ENCODE assay signal across 8 cellular contexts in the genomic region with DNA sequence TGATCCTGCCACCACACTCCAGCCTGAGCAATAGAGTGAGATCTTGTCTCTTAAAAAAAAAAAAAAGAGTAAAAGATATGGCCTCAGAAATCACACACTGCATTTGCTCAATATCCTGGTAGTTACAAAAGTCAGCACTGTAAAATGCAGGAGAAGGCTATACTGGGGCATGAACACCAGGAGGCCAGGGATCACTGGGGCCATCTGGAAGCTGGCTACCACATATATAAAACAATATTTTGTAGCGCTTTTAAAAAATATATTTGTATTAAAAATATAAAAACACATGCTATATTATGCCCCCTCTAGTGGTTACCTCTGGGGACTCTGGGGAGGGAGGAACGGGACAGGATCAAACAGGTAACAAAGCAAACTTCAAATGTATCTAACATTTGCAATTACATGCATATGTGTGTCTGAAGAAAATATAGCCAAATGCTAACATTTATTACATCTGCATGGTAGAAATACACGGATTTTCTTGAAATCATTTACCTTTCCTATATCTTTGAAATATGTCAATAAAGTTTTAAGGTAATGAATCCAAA. TPM values are rescaled to one million over a fixed set of nuclear protein-coding genes. Genes with fewer than 3 reads are reported as not detected.
DNase-seq lines count a peak whose midpoint lies in the region; ATAC-seq and TF ChIP-seq lines count a peak whose summit lies in the region.
"Had no signal": no experiment of that assay in that cellular context is flagged by ENCODE, and none has a peak within 500 bp of the region (broad histone marks: within the 10 kb centered on the region; RNA-seq: fewer than 3 reads in every experiment).

No MANE protein-coding gene starts in this region.

- no peaks in the 10 kb centered on the region for H3K9me3 Mint-ChIP-seq in mesothelial cell of epicardium
- H3K9me3 Mint-ChIP-seq: T-cell had no signal

- no peak overlapping the region for H3K27ac ChIP-seq in MM.1S (ENCODE audit: low read length)
- H3K27ac ChIP-seq in ascending aorta: no peak overlapping the region

- CTCF ChIA-PET in GM10248 (lab: Yijun Ruan, JAX): interaction anchor here (0.7 to 1.3 kb wide), 6 partner anchors 13 to 669 kb away, joined by 3 read pairs; no protein-coding TSS in a partner anchor

- POLR2A ChIA-PET in GM10248 (lab: Yijun Ruan, JAX): no interaction called here

- no peaks in the 10 kb centered on the region; the same call in 1 of the 2 replicates for H4K20me1 ChIP-seq in MM.1S (ENCODE audit: insufficient read depth, low read length)

- peaks cover 45% of the 10 kb centered on the region for H3K79me2 ChIP-seq in MM.1S (ENCODE audit: low read length)

- no peak overlapping the region for H3K4me3 Mint-ChIP-seq in mesothelial cell of epicardium
- H3K4me3 Mint-ChIP-seq: T-cell had no signal

- H3K27me3 ChIP-seq in MM.1S (replicated peaks; ENCODE audit: insufficient read depth, low read length): no peaks in the 10 kb centered on the region
- H3K27me3 ChIP-seq in ascending aorta: no peaks in the 10 kb centered on the region

- H3K4me1 ChIP-seq in MM.1S (ENCODE audit: low read length): 0 out of 2 replicates have a peak, but pooled peaks cover 4% of the 10 kb centered on the region
- H3K4me1 ChIP-seq in ascending aorta: peaks cover 0 to 5% of the 10 kb centered on the region in 2 donors

- H3K36me3 Mint-ChIP-seq in mesothelial cell of epicardium: peaks cover 11% of the 10 kb centered on the region

- H2AFZ ChIP-seq in MM.1S (ENCODE audit: low read length): no peak overlapping the region

- TF ChIP-seq CTCF in GM10248 (IDR thresholded peaks at IDR 0.05; ENCODE audit: control extremely low read depth, extremely low read depth, low read depth, missing control alignments) (peak; percentile 43), MM.1S (IDR thresholded peaks at IDR 0.05; ENCODE audit: low read length) (peak; percentile 20), ascending aorta (IDR thresholded peaks at IDR 0.05) (peak in 2 of 3 experiments; percentile 31 to 41), mesothelial cell of epicardium (IDR thresholded peaks at IDR 0.05; ENCODE audit: unreplicated experiment) (peak; percentile 64)

- intact Hi-C loops in ascending aorta (cut with DNase I): no loop called here

- H3K27me3 Mint-ChIP-seq in mesothelial cell of epicardium (ENCODE audit: low read depth): no peaks in the 10 kb centered on the region
- H3K27me3 Mint-ChIP-seq: T-cell had no signal

- H3K4me1 Mint-ChIP-seq in mesothelial cell of epicardium: peaks cover 23% of the 10 kb centered on the region

- H3K9me2 ChIP-seq in MM.1S (replicated peaks; ENCODE audit: insufficient read depth, low read length): no peaks in the 10 kb centered on the region

- H3K4me3 ChIP-seq in MM.1S (ENCODE audit: low read length): no peak overlapping the region
- H3K4me3 ChIP-seq in ascending aorta: no peak overlapping the region

- no peak for ATAC-seq in activated CD4-positive, CD25-positive, alpha-beta regulatory T cell treated with anti-CD3 and anti-CD28 coated beads, Interleukin-2, amount 50 U/mL, for 24 hours
- ATAC-seq: T-cell had no signal

- no peaks in the 10 kb centered on the region; the same call in 1 of the 2 replicates for H3K36me3 ChIP-seq in MM.1S (replicated peaks; ENCODE audit: insufficient read depth, low read length)
- no peaks in the 10 kb centered on the region for H3K36me3 ChIP-seq in ascending aorta

- peak overlapping the region; percentile 32 for H3K27ac Mint-ChIP-seq in mesothelial cell of epicardium
- H3K27ac Mint-ChIP-seq: T-cell had no signal

- no peak overlapping the region for H3K4me2 ChIP-seq in MM.1S (ENCODE audit: low read depth, low read length)

- H3F3A ChIP-seq in MM.1S (ENCODE audit: insufficient read depth, low read length): peaks cover 22% of the 10 kb centered on the region

- DNase-seq in GM10248 (ENCODE audit: extremely low spot score) (peak; percentile 15), MM.1S (no peak), ascending aorta (ENCODE audit: low spot score in 2 of 2) (no peak), mesothelial cell of epicardium (ENCODE audit: low spot score in 2 of 2, unreplicated experiment in 2 of 2) (no peak), activated T-cell treated with anti-CD3 and anti-CD28 coated beads for 4 hours (no peak), GOT3 (lab: John Stamatoyannopoulos, UW) (no peak)

- no peak overlapping the region for H3K9ac ChIP-seq in MM.1S (ENCODE audit: low read length)

- H3K9me3 ChIP-seq in MM.1S (replicated peaks; ENCODE audit: insufficient read depth, low read length) (no peaks in the 10 kb centered on the region), ascending aorta (no peaks in the 10 kb centered on the region)

RNA-seq across cellular contexts. Expression of a gene that starts 4.0 kb away (rescaled TPM):
- total RNA-seq in ascending aorta: 0.75 TPM
- 16.2 to 17.4 TPM (median 17.4 TPM) in 3 replicates for total RNA-seq in mesothelial cell of epicardium

RNA-seq across cellular contexts. Expression of a gene that starts 4.4 kb away (rescaled TPM):
- 1.4 TPM for total RNA-seq in ascending aorta
- total RNA-seq in mesothelial cell of epicardium: 16.5 to 20.7 TPM (median 19.4 TPM) in 3 replicates

RNA-seq across cellular contexts. Expression of a gene that starts 55.5 kb away (rescaled TPM):
- total RNA-seq in ascending aorta: 20.8 TPM
- total RNA-seq in mesothelial cell of epicardium: 20.5 to 23.1 TPM (median 21.3 TPM) in 3 replicates
